ENCODE assay signal across 10 cellular contexts in genomic region chr13:45219938-45220375, GRCh38. TPM values are rescaled to one million over a fixed set of nuclear protein-coding genes. Genes with fewer than 3 reads are reported as not detected.
DNase-seq lines count a peak whose midpoint lies in the region; ATAC-seq lines count a peak whose summit lies in the region.
"Had no signal": no experiment of that assay in that cellular context is flagged by ENCODE, and none has a peak within 500 bp of the region (broad histone marks: within the 10 kb centered on the region; RNA-seq: fewer than 3 reads in every experiment).

No MANE protein-coding gene starts in this region.

- ATAC-seq in central memory CD8-positive, alpha-beta T cell (replicated peaks; ENCODE audit: extremely low read depth, poor library complexity, severe bottlenecking), result no peak
- ATAC-seq in HG02970 (IDR thresholded peaks at IDR 0.05; ENCODE audit: low FRiP score, unreplicated experiment) (no peak), HG02642 (IDR thresholded peaks at IDR 0.05; ENCODE audit: poor library complexity, unreplicated experiment) (no peak)
- ATAC-seq: activated T-cell treated with anti-CD3 and anti-CD28 coated beads, Interleukin-2, amount 50 U/mL, for 72 hours had no signal

- no peaks in the 10 kb centered on the region for H3K9me3 Mint-ChIP-seq in central memory CD8-positive, alpha-beta T cell
- H3K9me3 Mint-ChIP-seq in activated naive CD4-positive, alpha-beta T cell treated with anti-CD3 and anti-CD28 coated beads for 36 hours, result no peaks in the 10 kb centered on the region
- H3K9me3 Mint-ChIP-seq: activated T-cell treated with anti-CD3 and anti-CD28 coated beads, Interleukin-2, amount 50 U/mL, for 72 hours; neural progenitor cell had no signal

- peak overlapping the region; percentile 24 for H3K27ac Mint-ChIP-seq in central memory CD8-positive, alpha-beta T cell (ENCODE audit: low read depth)
- H3K27ac Mint-ChIP-seq in activated naive CD4-positive, alpha-beta T cell treated with anti-CD3 and anti-CD28 coated beads for 36 hours, result no peak overlapping the region
- H3K27ac Mint-ChIP-seq: activated T-cell treated with anti-CD3 and anti-CD28 coated beads, Interleukin-2, amount 50 U/mL, for 72 hours; neural progenitor cell had no signal

- intact Hi-C loops in activated naive CD4-positive, alpha-beta T cell treated with anti-CD3 and anti-CD28 coated beads for 36 hours (cut with micrococcal nuclease), result no loop called here

- CTCF ChIA-PET in activated naive CD4-positive, alpha-beta T cell treated with anti-CD3 and anti-CD28 coated beads for 36 hours (lab: Charles Lee), result no interaction called here

- peaks cover 6% of the 10 kb centered on the region for H3K36me3 Mint-ChIP-seq in central memory CD8-positive, alpha-beta T cell (ENCODE audit: insufficient read depth)
- H3K36me3 Mint-ChIP-seq in activated naive CD4-positive, alpha-beta T cell treated with anti-CD3 and anti-CD28 coated beads for 36 hours (ENCODE audit: low read depth), result peaks cover 9% of the 10 kb centered on the region

- H3K4me3 Mint-ChIP-seq in central memory CD8-positive, alpha-beta T cell, result no peak overlapping the region
- no peak overlapping the region for H3K4me3 Mint-ChIP-seq in activated naive CD4-positive, alpha-beta T cell treated with anti-CD3 and anti-CD28 coated beads for 36 hours
- H3K4me3 Mint-ChIP-seq: activated T-cell treated with anti-CD3 and anti-CD28 coated beads, Interleukin-2, amount 50 U/mL, for 72 hours; neural progenitor cell had no signal

- H3K27me3 Mint-ChIP-seq in central memory CD8-positive, alpha-beta T cell, result no peaks in the 10 kb centered on the region
- no peaks in the 10 kb centered on the region for H3K27me3 Mint-ChIP-seq in activated naive CD4-positive, alpha-beta T cell treated with anti-CD3 and anti-CD28 coated beads for 36 hours (ENCODE audit: low read depth)

- H3K4me1 Mint-ChIP-seq in central memory CD8-positive, alpha-beta T cell, result no peaks in the 10 kb centered on the region
- peaks cover 26% of the 10 kb centered on the region for H3K4me1 Mint-ChIP-seq in activated naive CD4-positive, alpha-beta T cell treated with anti-CD3 and anti-CD28 coated beads for 36 hours (ENCODE audit: low read depth)

- DNase-seq in GDM1 (lab: John Stamatoyannopoulos, UW) (peak; percentile 24), NCI-H460 (ENCODE audit: extremely low read depth, low read depth) (peak; percentile 34), mucosa of gallbladder (ENCODE audit: low spot score) (peak; percentile 21), activated gamma-delta T cell treated with Interleukin-2 at 50 U/mL for 16 hours (no peak)
- no peak for DNase-seq in central memory CD8-positive, alpha-beta T cell (ENCODE audit: low spot score in 2 of 2)
- DNase-seq in activated naive CD4-positive, alpha-beta T cell treated with anti-CD3 and anti-CD28 coated beads for 36 hours, result no peak
- DNase-seq: activated T-cell treated with anti-CD3 and anti-CD28 coated beads, Interleukin-2, amount 50 U/mL, for 72 hours had no signal

RNA-seq across cellular contexts. Expression of gene KCTD4, which starts 19.1 kb away (rescaled TPM):
- not detected in 2 replicates for total RNA-seq in NCI-H460 (2014; rRNA removed; shearing (Covaris generic))
- not detected in 2 replicates for polyA plus RNA-seq in NCI-H460 (2014; cell fraction: nucleus; rRNA removed)
- 7.8 TPM for total RNA-seq in mucosa of gallbladder
- not detected for total RNA-seq in activated naive CD4-positive, alpha-beta T cell treated with anti-CD3 and anti-CD28 coated beads for 36 hours
- total RNA-seq: activated T-cell treated with anti-CD3 and anti-CD28 coated beads, Interleukin-2, amount 50 U/mL, for 72 hours had no signal

Comparison
In these comparisons a context has a peak if more than half of its experiments do, and no peak if none do; other contexts are left out.
1. DNase-seq: peak in GDM1 (single experiment), NCI-H460 (single experiment) and mucosa of gallbladder (single experiment); none in central memory CD8-positive, alpha-beta T cell (0 of 2), activated naive CD4-positive, alpha-beta T cell treated with anti-CD3 and anti-CD28 coated beads for 36 hours (single experiment) and activated gamma-delta T cell treated with Interleukin-2 at 50 U/mL for 16 hours (single experiment).